Comparison of ENCODE assay signal across 28 cellular contexts in the genomic region with DNA sequence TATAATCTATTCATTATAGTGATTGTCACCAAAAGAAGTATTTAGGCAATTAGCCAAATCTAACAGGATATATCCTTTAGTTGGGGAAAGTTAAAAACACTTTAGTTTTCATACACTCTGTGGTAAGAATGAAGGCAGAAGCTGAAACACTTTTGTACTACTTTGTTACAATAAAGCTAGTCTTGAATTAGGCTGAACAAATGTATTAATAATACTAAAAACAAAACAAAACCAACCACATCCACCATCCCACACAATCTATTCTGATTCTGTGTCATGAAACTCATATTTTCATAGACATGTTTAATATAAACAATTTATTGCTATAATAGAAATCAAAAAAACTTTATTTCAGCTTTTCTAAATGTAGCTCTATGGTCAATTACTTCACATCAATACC.
"Had no signal": no experiment of that assay in that cellular context is flagged by ENCODE, and none has a peak within 500 bp of the region (broad histone marks: within the 10 kb centered on the region; RNA-seq: fewer than 3 reads in every experiment).

No MANE protein-coding gene starts in this region.

- H3K79me2 ChIP-seq: hepatocyte, parathyroid adenoma had no signal

- H3K4me1 ChIP-seq: ascending aorta, esophagus muscularis mucosa, gastrocnemius medialis, parathyroid adenoma, psoas muscle, sigmoid colon, stomach, tibial artery, upper lobe of right lung had no signal

- H3K27ac ChIP-seq: ascending aorta, coronary artery, dorsolateral prefrontal cortex, esophagus muscularis mucosa, gastrocnemius medialis, hepatocyte, parathyroid adenoma, psoas muscle, sigmoid colon, stomach, tibial artery, upper lobe of right lung had no signal

- H3K4me3 ChIP-seq: ascending aorta, coronary artery, dorsolateral prefrontal cortex, esophagus muscularis mucosa, gastrocnemius medialis, hepatocyte, psoas muscle, sigmoid colon, stomach, tibial artery, upper lobe of right lung had no signal

- H3K9ac ChIP-seq: parathyroid adenoma had no signal

- DNase-seq: activated CD4-positive, alpha-beta memory T cell treated with anti-CD3 and anti-CD28 coated beads, Interleukin-2, amount 10 ng/mL, durations not matched to agents 7 days and 5 days; activated CD4-positive, alpha-beta T cell treated with anti-CD3 and anti-CD28 coated beads for 1 hour; activated CD4-positive, alpha-beta T cell treated with anti-CD3 and anti-CD28 coated beads, Interleukin-2, amount 10 ng/mL, durations not matched to agents 7 days and 5 days; activated CD8-positive, alpha-beta memory T cell treated with anti-CD3 and anti-CD28 coated beads, Interleukin-2, amount 50 U/mL, for 48 hours; activated gamma-delta T cell; activated naive CD4-positive, alpha-beta T cell treated with anti-CD3 and anti-CD28 coated beads, Interleukin-2, amount 10 ng/mL, durations not matched to agents 7 days and 5 days; activated naive CD8-positive, alpha-beta T cell treated with anti-CD3 and anti-CD28 coated beads, Interleukin-2, amount 10 ng/mL, durations not matched to agents 7 days and 5 days; activated T-cell treated with anti-CD3 and anti-CD28 coated beads, Interleukin-2, amount 50 U/mL, for 24 hours; dorsolateral prefrontal cortex; effector memory CD8-positive, alpha-beta T cell; gastrocnemius medialis; islet precursor cell; naive thymus-derived CD4-positive, alpha-beta T cell; nucleus accumbens; psoas muscle; sigmoid colon; small intestine; stimulated activated CD4-positive, alpha-beta T cell treated with anti-CD3 and anti-CD28 coated beads, Interleukin-4, amount 100 ng/mL, for 24 hours; stomach; tibial artery; upper lobe of right lung had no signal

- FAIRE-seq: small intestine had no signal

- H3K36me3 ChIP-seq: esophagus muscularis mucosa, gastrocnemius medialis, sigmoid colon, stomach, tibial artery, upper lobe of right lung had no signal

- H3K4me2 ChIP-seq: hepatocyte had no signal

- H3K27me3 ChIP-seq: ascending aorta, dorsolateral prefrontal cortex, esophagus muscularis mucosa, gastrocnemius medialis, hepatocyte, sigmoid colon, stomach, tibial artery, upper lobe of right lung had no signal

- H3K9me3 ChIP-seq: ascending aorta, esophagus muscularis mucosa, gastrocnemius medialis, psoas muscle, sigmoid colon, stomach, tibial artery, upper lobe of right lung had no signal

- ATAC-seq: effector memory CD8-positive, alpha-beta T cell; gastrocnemius medialis; naive thymus-derived CD4-positive, alpha-beta T cell; psoas muscle; stimulated activated memory B cell treated with anti-CD40 and anti-IgM and Interleukin-4, amounts not matched to agents 10 μg/mL and 1 μg/mL and 100 μg/mL, for 72 hours; upper lobe of right lung; WTC11 had no signal

- H2AFZ ChIP-seq: hepatocyte, parathyroid adenoma had no signal
